Comparison of ENCODE assay signal across 8 cellular contexts in genomic region chr9:94639045-94639995, GRCh38. TPM values are rescaled to one million over a fixed set of nuclear protein-coding genes. Genes with fewer than 3 reads are reported as not detected.
DNase-seq lines count a peak whose midpoint lies in the region; ATAC-seq, FAIRE-seq and TF ChIP-seq lines count a peak whose summit lies in the region.

FBP1 (minus strand) TSS chr9:94639518; CDS start chr9:94639310, 208 bp downstream.

- no peaks in the 10 kb centered on the region for H3K36me3 Mint-ChIP-seq in neural progenitor cell

- no peak within 1 kb of the TSS for H3K27ac Mint-ChIP-seq in neural progenitor cell

- no peak within 1 kb of the TSS for H3K9ac ChIP-seq in neural progenitor cell

- FAIRE-seq in GM18507 (lab: Jason Lieb, UNC) = peak; percentile 50

- peaks cover 7% of the 10 kb centered on the region for H3K4me1 ChIP-seq in neural progenitor cell
- H3K4me1 ChIP-seq in urinary bladder (ENCODE audit: insufficient read depth) = no peaks in the 10 kb centered on the region

- H3K4me3 Mint-ChIP-seq in neural progenitor cell = peak within 1 kb of the TSS; percentile 91

- H3K4me1 Mint-ChIP-seq in neural progenitor cell = peaks cover 10% of the 10 kb centered on the region

- peaks cover 8% of the 10 kb centered on the region for H4K20me1 ChIP-seq in neural progenitor cell (ENCODE audit: low read depth)

- ATAC-seq in HG03439 (IDR thresholded peaks at IDR 0.05; ENCODE audit: unreplicated experiment) = no peak

- H2AFZ ChIP-seq in neural progenitor cell (replicated peaks) = peak within 1 kb of the TSS; percentile 67

- TF ChIP-seq CTCF in fibroblast of pulmonary artery (IDR thresholded peaks at IDR 0.05; ENCODE audit: low read length, missing control alignments) (no peak), neural progenitor cell (IDR thresholded peaks at IDR 0.05) (no peak)

- peaks cover 3% of the 10 kb centered on the region for H3K9me3 Mint-ChIP-seq in neural progenitor cell

- H3K27me3 ChIP-seq in neural progenitor cell = peaks cover 85% of the 10 kb centered on the region

- H3K79me2 ChIP-seq in neural progenitor cell (ENCODE audit: low read depth) = no peaks in the 10 kb centered on the region

- H3K36me3 ChIP-seq in neural progenitor cell (no peaks in the 10 kb centered on the region), urinary bladder (ENCODE audit: insufficient read depth) (no peaks in the 10 kb centered on the region)

- peak within 1 kb of the TSS; percentile 99 for H3K4me2 ChIP-seq in neural progenitor cell

- 6% methylated on average over 80 of the region's 80 CpGs for WGBS in urinary bladder

- H3K27ac ChIP-seq in neural progenitor cell (no peak within 1 kb of the TSS), urinary bladder (ENCODE audit: low read depth) (peak within 1 kb of the TSS; percentile 25)

- peaks cover 5% of the 10 kb centered on the region for H3F3A ChIP-seq in neural progenitor cell (ENCODE audit: low read depth)

- peaks cover 35% of the 10 kb centered on the region for H3K27me3 Mint-ChIP-seq in neural progenitor cell (ENCODE audit: insufficient read depth, low read depth)

- no peaks in the 10 kb centered on the region for H3K9me3 ChIP-seq in neural progenitor cell (ENCODE audit: low read depth)

- H3K4me3 ChIP-seq in fibroblast of pulmonary artery (replicated peaks; ENCODE audit: low read depth, low read length) (peak within 1 kb of the TSS; percentile 39), neural progenitor cell (peak within 1 kb of the TSS; percentile 52), urinary bladder (ENCODE audit: low read depth, low read length) (peak within 1 kb of the TSS; percentile 64)

- DNase-seq in GM18507 (ENCODE audit: extremely low spot score, insufficient read length, low read depth) (no peak), MV-4-11 (lab: John Stamatoyannopoulos, UW) (peak; percentile 93), fibroblast of pulmonary artery (ENCODE audit: low read depth) (peak; percentile 8), neural progenitor cell (ENCODE audit: low spot score) (peak; percentile 64), NCI-H1105 (lab: John Stamatoyannopoulos, UW) (no peak)
- peak; percentile 46 to 60 for DNase-seq in activated T-cell treated with anti-CD3 and anti-CD28 coated beads, Interleukin-2, amount 50 U/mL, for 48 hours

RNA-seq across cellular contexts. Expression of gene FBP1, which starts in this region (rescaled TPM):
- total RNA-seq in neural progenitor cell (ENCODE audit: low replicate concordance) (0.31 TPM in 1 of 2 replicates, not detected in the other), urinary bladder (13.6 TPM)
- 48.6 TPM for polyA plus RNA-seq in urinary bladder

Comparison
In these comparisons a context has a peak if more than half of its experiments do, and no peak if none do; other contexts are left out.
1. RNA of gene FBP1 (total RNA-seq): 13.6 TPM in urinary bladder (single experiment); 0.31 TPM in neural progenitor cell; every median in the first group is over 10 times any median in the second.
2. Peak in DNase-seq, H3K4me3 ChIP-seq and H3K4me2 ChIP-seq in neural progenitor cell; RNA of the gene not detected or under 1 TPM.
3. DNase-seq: peak in MV-4-11 (single experiment), activated T-cell treated with anti-CD3 and anti-CD28 coated beads, Interleukin-2, amount 50 U/mL, for 48 hours (2 of 2) and fibroblast of pulmonary artery (single experiment); none in GM18507 (single experiment) and NCI-H1105 (single experiment).
4. Peak in every context shown above with its lines, with median percentiles within 50 percentile points of each other: H3K4me3 ChIP-seq.